In genomic region chr22:20571531-20572007, GRCh38 we compare ENCODE assay signal across 1 cellular context.
TF ChIP-seq lines count a peak whose summit lies in the region.

No MANE protein-coding gene starts in this region.

TF ChIP-seq in SK-N-SH treated with all-trans-retinoic acid at 6 μM for 48 hours, 23 proteins besides CTCF, POLR2A, EP300 and RAD21 (continued from another document):
- TF ChIP-seq, protein P1, sequence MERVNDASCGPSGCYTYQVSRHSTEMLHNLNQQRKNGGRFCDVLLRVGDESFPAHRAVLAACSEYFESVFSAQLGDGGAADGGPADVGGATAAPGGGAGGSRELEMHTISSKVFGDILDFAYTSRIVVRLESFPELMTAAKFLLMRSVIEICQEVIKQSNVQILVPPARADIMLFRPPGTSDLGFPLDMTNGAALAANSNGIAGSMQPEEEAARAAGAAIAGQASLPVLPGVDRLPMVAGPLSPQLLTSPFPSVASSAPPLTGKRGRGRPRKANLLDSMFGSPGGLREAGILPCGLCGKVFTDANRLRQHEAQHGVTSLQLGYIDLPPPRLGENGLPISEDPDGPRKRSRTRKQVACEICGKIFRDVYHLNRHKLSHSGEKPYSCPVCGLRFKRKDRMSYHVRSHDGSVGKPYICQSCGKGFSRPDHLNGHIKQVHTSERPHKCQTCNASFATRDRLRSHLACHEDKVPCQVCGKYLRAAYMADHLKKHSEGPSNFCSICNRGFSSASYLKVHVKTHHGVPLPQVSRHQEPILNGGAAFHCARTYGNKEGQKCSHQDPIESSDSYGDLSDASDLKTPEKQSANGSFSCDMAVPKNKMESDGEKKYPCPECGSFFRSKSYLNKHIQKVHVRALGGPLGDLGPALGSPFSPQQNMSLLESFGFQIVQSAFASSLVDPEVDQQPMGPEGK (CRISPR knock-in tag; IDR thresholded peaks at IDR 0.05; ENCODE audit: borderline replicate concordance): no peak
